16 cellular contexts compared by ENCODE assay signal in genomic region chr14:68460541-68460940, GRCh38.
A peak's percentile ranks its signal among the peaks of the same experiment; 100 is the strongest.
DNase-seq lines count a peak whose midpoint lies in the region; ATAC-seq and TF ChIP-seq lines count a peak whose summit lies in the region.
"Had no signal": no experiment of that assay in that cellular context is flagged by ENCODE, and none has a peak within 500 bp of the region (broad histone marks: within the 10 kb centered on the region; RNA-seq: fewer than 3 reads in every experiment).

No MANE protein-coding gene starts in this region.

- peak overlapping the region; percentile 63 to 72 for H3K27ac ChIP-seq in uterus
- H3K27ac ChIP-seq: brain microvascular endothelial cell had no signal

- H3K27me3 ChIP-seq in uterus: no peaks in the 10 kb centered on the region
- H3K27me3 ChIP-seq: brain microvascular endothelial cell, right lobe of liver had no signal

- no peaks in the 10 kb centered on the region for H3K36me3 ChIP-seq in uterus
- H3K36me3 ChIP-seq: brain microvascular endothelial cell, right lobe of liver had no signal

- DNase-seq in astrocyte of the cerebellum (ENCODE audit: low read depth) (peak; percentile 34), Right ventricle myocardium superior (no peak), posterior vena cava (ENCODE audit: low spot score) (peak; percentile 79), uterus (no peak), GM19240 (ENCODE audit: insufficient read length, low spot score) (no peak)
- DNase-seq: brain microvascular endothelial cell; KBM-7; natural killer cell; NCI-H1436 treated with DMSO at 0.1 percent for 48 hours; NCI-H526; PC-3; right lobe of liver; stimulated activated CD4-positive, alpha-beta T cell treated with anti-CD3 and anti-CD28 coated beads, Interleukin-4, amount 100 ng/mL, for 4 hours had no signal

- peak; percentile 51 for ATAC-seq in Right ventricle myocardium superior (ENCODE audit: poor library complexity)
- ATAC-seq in HG02884 (IDR thresholded peaks at IDR 0.05; ENCODE audit: unreplicated experiment): no peak
- no peak for ATAC-seq in GM18517 (IDR thresholded peaks at IDR 0.05; ENCODE audit: unreplicated experiment)
- ATAC-seq: natural killer cell; PC-3; stimulated activated effector memory CD8-positive, alpha-beta T cell treated with anti-CD3 and anti-CD28 coated beads, Interleukin-12 subunit alpha, Interleukin-12 subunit beta, amount 100 ng/mL, for 72 hours had no signal

- intact Hi-C loops in Right ventricle myocardium superior (cut with DNase I): no loop called here
- intact Hi-C loops in posterior vena cava (cut with DNase I): loop anchor here (10.0 kb wide), 1 partner anchor 66 kb away; no protein-coding TSS in a partner anchor
- intact Hi-C loops in uterus (cut with DNase I; ENCODE audit: low total_unique reads): no loop called here

- no peak for TF ChIP-seq POLR2A in uterus (IDR thresholded peaks at IDR 0.05)

- TF ChIP-seq CTCF in astrocyte of the cerebellum (IDR thresholded peaks at IDR 0.05; ENCODE audit: low read depth, low read length, missing control alignments) (no peak), uterus (IDR thresholded peaks at IDR 0.05) (no peak)

- in situ Hi-C loops in astrocyte of the cerebellum (cut with HindIII; ENCODE audit: low sequenced_read_pairs): no loop called here

- peaks cover 0 to 12% of the 10 kb centered on the region in 2 donors for H3K4me1 ChIP-seq in uterus

- H3K4me3 ChIP-seq in astrocyte of the cerebellum (ENCODE audit: low read depth, low read length) (no peak overlapping the region), uterus (no peak overlapping the region)
- H3K4me3 ChIP-seq: right lobe of liver had no signal

- no peaks in the 10 kb centered on the region for H3K9me3 ChIP-seq in uterus
- H3K9me3 ChIP-seq: right lobe of liver had no signal

Comparison
In these comparisons a context has a peak if more than half of its experiments do, and no peak if none do; other contexts are left out.
1. DNase-seq: peak in astrocyte of the cerebellum (single experiment) and posterior vena cava (single experiment); none in Right ventricle myocardium superior (single experiment), uterus (0 of 2) and GM19240 (single experiment).
2. intact Hi-C loops: an anchor here in posterior vena cava (10.0 kb wide); none called in Right ventricle myocardium superior and uterus.